8 cellular contexts compared by ENCODE assay signal in the genomic region with DNA sequence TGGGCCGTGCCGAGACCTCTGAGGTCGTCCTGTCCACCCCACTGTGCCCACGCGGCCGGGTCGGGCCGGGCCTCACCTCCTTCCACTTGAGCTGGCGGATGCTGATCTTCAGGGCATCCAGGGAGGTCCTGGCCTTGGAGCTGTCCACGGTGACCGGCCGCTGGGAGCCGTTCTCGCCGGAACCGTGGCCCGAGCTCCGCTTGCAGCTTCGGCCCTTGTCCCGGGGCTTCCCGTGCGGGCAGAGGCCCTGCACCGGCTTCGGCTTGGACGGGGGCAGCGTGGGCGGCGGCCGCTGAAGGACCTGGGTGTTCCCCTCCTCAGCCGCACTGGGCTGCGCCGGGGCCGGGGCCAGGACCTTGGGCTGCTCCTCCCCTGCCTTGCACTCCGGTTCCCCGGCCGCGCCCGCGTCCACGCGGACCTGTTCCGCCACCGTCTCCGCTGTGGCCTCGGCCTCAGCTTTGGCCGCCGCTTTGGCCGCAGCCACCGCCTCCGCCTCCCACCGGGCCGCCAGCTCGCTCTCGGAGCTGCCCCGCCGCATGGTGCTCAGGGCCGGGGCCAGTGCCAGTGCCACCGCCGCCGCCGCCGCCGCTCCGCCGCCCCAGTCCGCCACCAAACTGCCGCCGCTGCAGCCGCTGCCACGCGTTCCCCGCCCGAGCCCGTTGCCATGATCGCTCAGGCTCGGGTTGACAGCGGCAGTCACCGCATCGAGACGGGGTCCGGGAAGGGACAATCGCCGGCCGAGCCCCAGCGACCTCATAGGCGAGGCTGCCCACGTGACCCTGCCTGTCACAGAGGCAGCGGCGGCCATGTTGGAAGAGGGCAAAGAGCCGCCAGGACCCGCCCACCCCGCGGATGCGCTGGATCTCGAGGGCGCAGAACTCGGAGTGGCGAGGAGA. TPM values are rescaled to one million over a fixed set of nuclear protein-coding genes. Genes with fewer than 3 reads are reported as not detected.
DNase-seq lines count a peak whose midpoint lies in the region; ATAC-seq, FAIRE-seq and TF ChIP-seq lines count a peak whose summit lies in the region.

A gene with protein sequence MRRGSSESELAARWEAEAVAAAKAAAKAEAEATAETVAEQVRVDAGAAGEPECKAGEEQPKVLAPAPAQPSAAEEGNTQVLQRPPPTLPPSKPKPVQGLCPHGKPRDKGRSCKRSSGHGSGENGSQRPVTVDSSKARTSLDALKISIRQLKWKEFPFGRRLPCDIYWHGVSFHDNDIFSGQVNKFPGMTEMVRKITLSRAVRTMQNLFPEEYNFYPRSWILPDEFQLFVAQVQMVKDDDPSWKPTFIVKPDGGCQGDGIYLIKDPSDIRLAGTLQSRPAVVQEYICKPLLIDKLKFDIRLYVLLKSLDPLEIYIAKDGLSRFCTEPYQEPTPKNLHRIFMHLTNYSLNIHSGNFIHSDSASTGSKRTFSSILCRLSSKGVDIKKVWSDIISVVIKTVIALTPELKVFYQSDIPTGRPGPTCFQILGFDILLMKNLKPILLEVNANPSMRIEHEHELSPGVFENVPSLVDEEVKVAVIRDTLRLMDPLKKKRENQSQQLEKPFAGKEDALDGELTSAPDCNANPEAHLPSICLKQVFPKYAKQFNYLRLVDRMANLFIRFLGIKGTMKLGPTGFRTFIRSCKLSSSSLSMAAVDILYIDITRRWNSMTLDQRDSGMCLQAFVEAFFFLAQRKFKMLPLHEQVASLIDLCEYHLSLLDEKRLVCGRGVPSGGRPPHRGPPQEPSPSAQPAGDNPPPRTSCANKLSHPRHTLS (minus strand): TSS at position 698 of the 896 bp plus-strand sequence. CDS start 160 bp downstream, at position 538.

- no peak for FAIRE-seq in pancreas (lab: Jason Lieb, UNC)

- peak; percentile 96 for DNase-seq in GM10266 (ENCODE audit: extremely low spot score)
- peak; percentile 90 for DNase-seq in NCI-H1092 treated with DMSO at 0.1 percent for 48 hours (lab: John Stamatoyannopoulos, UW)
- DNase-seq in activated naive CD8-positive, alpha-beta T cell treated with anti-CD3 and anti-CD28 coated beads for 36 hours, result peak; percentile 97
- DNase-seq in Right ventricle myocardium inferior (ENCODE audit: missing footprints), result peak; percentile 99
- DNase-seq in pancreas, result peak; percentile 95 to 99 (median 97)
- peak; percentile 98 for DNase-seq in tibial artery

- H3K9me3 Mint-ChIP-seq in activated naive CD8-positive, alpha-beta T cell treated with anti-CD3 and anti-CD28 coated beads for 36 hours, result no peaks in the 10 kb centered on the region

- intact Hi-C loops in Right ventricle myocardium inferior (cut with DNase I), result loop anchor here (10.0 kb wide), 1 partner anchor 1508 kb away; a partner anchor contains a TSS
- intact Hi-C loops in pancreas (cut with DNase I), result no loop called here
- intact Hi-C loops in tibial artery (cut with DNase I; ENCODE audit: low total_unique reads), result no loop called here

- TF ChIP-seq CTCF in GM10266 (IDR thresholded peaks at IDR 0.05; ENCODE audit: control insufficient read depth, insufficient read depth, low read depth, missing control alignments) (no peak), pancreas (IDR thresholded peaks at IDR 0.05) (no peak), tibial artery (IDR thresholded peaks at IDR 0.05) (no peak)

- WGBS in pancreas, 2 donors, result 0 to 1% methylated on average over 90 to 98 of the region's 98 CpGs

- H3K9me3 ChIP-seq in pancreas, result no peaks in the 10 kb centered on the region
- H3K9me3 ChIP-seq in tibial artery, result no peaks in the 10 kb centered on the region

- peaks cover 14% of the 10 kb centered on the region for H3K36me3 Mint-ChIP-seq in activated naive CD8-positive, alpha-beta T cell treated with anti-CD3 and anti-CD28 coated beads for 36 hours

- no peaks in the 10 kb centered on the region for H3K27me3 ChIP-seq in pancreas
- H3K27me3 ChIP-seq in tibial artery, result no peaks in the 10 kb centered on the region

- ATAC-seq in HG02623 (IDR thresholded peaks at IDR 0.05; ENCODE audit: unreplicated experiment), result peak; percentile 85
- ATAC-seq in SK-N-SH treated with all-trans-retinoic acid at 6 μM for 48 hours, result peak; percentile 93
- ATAC-seq in Right ventricle myocardium inferior, result peak; percentile 98
- ATAC-seq in pancreas, result peak; percentile 90 to 95 (median 94)

- peak within 1 kb of the TSS; percentile 47 for H3K27ac Mint-ChIP-seq in activated naive CD8-positive, alpha-beta T cell treated with anti-CD3 and anti-CD28 coated beads for 36 hours

- H3K36me3 ChIP-seq in pancreas (no peaks in the 10 kb centered on the region), tibial artery (no peaks in the 10 kb centered on the region)

- peak within 1 kb of the TSS; percentile 87 for H3K4me3 Mint-ChIP-seq in activated naive CD8-positive, alpha-beta T cell treated with anti-CD3 and anti-CD28 coated beads for 36 hours

- peaks cover 33% of the 10 kb centered on the region for H3K4me1 Mint-ChIP-seq in activated naive CD8-positive, alpha-beta T cell treated with anti-CD3 and anti-CD28 coated beads for 36 hours

- H3K4me3 ChIP-seq in pancreas (peak within 1 kb of the TSS; percentile 77 to 97 (median 88)), tibial artery (peak within 1 kb of the TSS; percentile 65 to 80)

- H3K4me1 ChIP-seq in pancreas, result peaks cover 17 to 38% (median 25%) of the 10 kb centered on the region in 3 donors
- H3K4me1 ChIP-seq in tibial artery, result peaks cover 0 to 63% (median 40%) of the 10 kb centered on the region in 4 donors

- peak within 1 kb of the TSS; percentile 61 to 76 (median 68) for H3K27ac ChIP-seq in pancreas
- H3K27ac ChIP-seq in tibial artery, result peak within 1 kb of the TSS; percentile 72 to 79

- peaks cover 16% of the 10 kb centered on the region for H3K27me3 Mint-ChIP-seq in activated naive CD8-positive, alpha-beta T cell treated with anti-CD3 and anti-CD28 coated beads for 36 hours

TF ChIP-seq in SK-N-SH treated with all-trans-retinoic acid at 6 μM for 48 hours, 23 proteins besides CTCF, POLR2A, EP300 and RAD21 (continues in another document):
- TF ChIP-seq TCF4 (CRISPR knock-in tag; IDR thresholded peaks at IDR 0.05; ENCODE audit: borderline replicate concordance), result no peak
- TF ChIP-seq ISL1 (CRISPR knock-in tag; IDR thresholded peaks at IDR 0.05), result no peak
- TF ChIP-seq, protein P1, sequence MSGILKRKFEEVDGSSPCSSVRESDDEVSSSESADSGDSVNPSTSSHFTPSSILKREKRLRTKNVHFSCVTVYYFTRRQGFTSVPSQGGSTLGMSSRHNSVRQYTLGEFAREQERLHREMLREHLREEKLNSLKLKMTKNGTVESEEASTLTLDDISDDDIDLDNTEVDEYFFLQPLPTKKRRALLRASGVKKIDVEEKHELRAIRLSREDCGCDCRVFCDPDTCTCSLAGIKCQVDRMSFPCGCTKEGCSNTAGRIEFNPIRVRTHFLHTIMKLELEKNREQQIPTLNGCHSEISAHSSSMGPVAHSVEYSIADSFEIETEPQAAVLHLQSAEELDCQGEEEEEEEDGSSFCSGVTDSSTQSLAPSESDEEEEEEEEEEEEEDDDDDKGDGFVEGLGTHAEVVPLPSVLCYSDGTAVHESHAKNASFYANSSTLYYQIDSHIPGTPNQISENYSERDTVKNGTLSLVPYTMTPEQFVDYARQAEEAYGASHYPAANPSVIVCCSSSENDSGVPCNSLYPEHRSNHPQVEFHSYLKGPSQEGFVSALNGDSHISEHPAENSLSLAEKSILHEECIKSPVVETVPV (CRISPR knock-in tag; IDR thresholded peaks at IDR 0.05), result no peak
- TF ChIP-seq ZFP30 (CRISPR knock-in tag; IDR thresholded peaks at IDR 0.05), result no peak
- TF ChIP-seq PPARA (CRISPR knock-in tag; IDR thresholded peaks at IDR 0.05; ENCODE audit: borderline replicate concordance), result no peak
- TF ChIP-seq ARNTL (CRISPR knock-in tag; IDR thresholded peaks at IDR 0.05; ENCODE audit: borderline replicate concordance, low read depth), result no peak
- TF ChIP-seq TOX (CRISPR knock-in tag; IDR thresholded peaks at IDR 0.05; ENCODE audit: borderline replicate concordance), result no peak
- TF ChIP-seq ESRRG (CRISPR knock-in tag; IDR thresholded peaks at IDR 0.05), result no peak
- TF ChIP-seq, protein P2, sequence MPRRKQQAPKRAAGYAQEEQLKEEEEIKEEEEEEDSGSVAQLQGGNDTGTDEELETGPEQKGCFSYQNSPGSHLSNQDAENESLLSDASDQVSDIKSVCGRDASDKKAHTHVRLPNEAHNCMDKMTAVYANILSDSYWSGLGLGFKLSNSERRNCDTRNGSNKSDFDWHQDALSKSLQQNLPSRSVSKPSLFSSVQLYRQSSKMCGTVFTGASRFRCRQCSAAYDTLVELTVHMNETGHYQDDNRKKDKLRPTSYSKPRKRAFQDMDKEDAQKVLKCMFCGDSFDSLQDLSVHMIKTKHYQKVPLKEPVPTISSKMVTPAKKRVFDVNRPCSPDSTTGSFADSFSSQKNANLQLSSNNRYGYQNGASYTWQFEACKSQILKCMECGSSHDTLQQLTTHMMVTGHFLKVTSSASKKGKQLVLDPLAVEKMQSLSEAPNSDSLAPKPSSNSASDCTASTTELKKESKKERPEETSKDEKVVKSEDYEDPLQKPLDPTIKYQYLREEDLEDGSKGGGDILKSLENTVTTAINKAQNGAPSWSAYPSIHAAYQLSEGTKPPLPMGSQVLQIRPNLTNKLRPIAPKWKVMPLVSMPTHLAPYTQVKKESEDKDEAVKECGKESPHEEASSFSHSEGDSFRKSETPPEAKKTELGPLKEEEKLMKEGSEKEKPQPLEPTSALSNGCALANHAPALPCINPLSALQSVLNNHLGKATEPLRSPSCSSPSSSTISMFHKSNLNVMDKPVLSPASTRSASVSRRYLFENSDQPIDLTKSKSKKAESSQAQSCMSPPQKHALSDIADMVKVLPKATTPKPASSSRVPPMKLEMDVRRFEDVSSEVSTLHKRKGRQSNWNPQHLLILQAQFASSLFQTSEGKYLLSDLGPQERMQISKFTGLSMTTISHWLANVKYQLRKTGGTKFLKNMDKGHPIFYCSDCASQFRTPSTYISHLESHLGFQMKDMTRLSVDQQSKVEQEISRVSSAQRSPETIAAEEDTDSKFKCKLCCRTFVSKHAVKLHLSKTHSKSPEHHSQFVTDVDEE (CRISPR knock-in tag; IDR thresholded peaks at IDR 0.05), result no peak; the same call in 1 of the 2 replicates
- TF ChIP-seq ZNF8 (CRISPR knock-in tag; IDR thresholded peaks at IDR 0.05), result no peak
- no peak for TF ChIP-seq OSR1 (CRISPR knock-in tag; IDR thresholded peaks at IDR 0.05)
- no peak for TF ChIP-seq ZNF565 (CRISPR knock-in tag; conservative IDR thresholded peaks at IDR 0.05; ENCODE audit: low read depth)
- no peak for TF ChIP-seq ZFP3 (CRISPR knock-in tag; IDR thresholded peaks at IDR 0.05)

RNA-seq across cellular contexts. Expression of the gene that starts here (rescaled TPM):
- 1 to 10 TPM; 2.5 to 2.8 TPM for total RNA-seq in activated naive CD8-positive, alpha-beta T cell treated with anti-CD3 and anti-CD28 coated beads for 36 hours
- total RNA-seq in Right ventricle myocardium inferior (5.0 TPM), pancreas (1 to 10 TPM; 4.6 to 7.5 (median 6.0) TPM)
- polyA plus RNA-seq in pancreas, result 1 to 10 TPM; 3.4 to 3.8 TPM

Comparison
In these comparisons a context has a peak if more than half of its experiments do, and no peak if none do; other contexts are left out.
1. Peak in every context shown above with its lines: DNase-seq, ATAC-seq, H3K4me3 ChIP-seq and H3K27ac ChIP-seq.